Comparison of ENCODE assay signal across 8 cellular contexts in the genomic region with DNA sequence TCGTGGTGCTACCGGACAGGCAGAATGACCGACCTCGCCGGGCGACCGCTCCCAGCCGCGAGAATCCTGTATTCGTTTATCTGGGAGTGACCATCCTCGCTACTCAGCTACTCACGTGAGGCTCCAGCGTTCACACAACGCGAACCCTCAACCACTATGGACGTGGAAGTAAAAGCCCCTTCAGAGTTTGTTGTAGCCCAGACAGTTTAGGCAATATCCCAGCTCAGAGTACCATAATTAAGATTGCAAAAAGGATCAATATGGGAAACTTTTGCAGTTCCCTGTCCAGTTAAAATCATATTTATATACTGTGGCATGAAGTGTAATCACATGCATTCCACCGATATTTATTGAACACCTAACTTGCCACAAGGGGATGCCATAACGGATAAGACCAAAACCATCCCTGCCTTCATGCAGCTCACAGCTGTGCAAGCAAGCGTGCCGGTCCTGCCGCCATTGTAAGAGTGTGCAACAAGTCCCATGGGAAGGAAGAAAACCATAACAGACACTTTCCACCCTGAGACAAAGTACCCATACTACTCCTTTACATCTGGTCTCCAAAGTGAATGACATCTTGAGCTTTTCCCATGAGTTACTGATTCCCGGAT. TPM values are rescaled to one million over a fixed set of nuclear protein-coding genes. Genes with fewer than 3 reads are reported as not detected.
DNase-seq lines count a peak whose midpoint lies in the region; ATAC-seq, FAIRE-seq and TF ChIP-seq lines count a peak whose summit lies in the region.

No MANE protein-coding gene starts in this region.

- H3K36me3 ChIP-seq in BE2C (no peaks in the 10 kb centered on the region), K562 (ENCODE audit: control insufficient read depth, insufficient read depth, low read length) (peaks cover 22% of the 10 kb centered on the region), uterus (no peaks in the 10 kb centered on the region)

- no peak for TF ChIP-seq RAD21 in K562 (CRISPR knock-in tag; conservative IDR thresholded peaks at IDR 0.05 in 1 of 2, IDR thresholded peaks at IDR 0.05 in 1 of 2)

- H3K9me3 Mint-ChIP-seq in memory B cell, result no peaks in the 10 kb centered on the region

- H3K9me1 ChIP-seq in K562 (ENCODE audit: control insufficient read depth, insufficient read depth, low read length), result no peaks in the 10 kb centered on the region

- H3K4me1 ChIP-seq in BE2C (no peaks in the 10 kb centered on the region), K562 (replicated peaks in 1 of 2; ENCODE audit: control insufficient read depth in 2 of 2, insufficient read depth in 2 of 2, low read length in 2 of 2) (peaks cover 23 to 30% of the 10 kb centered on the region in 2 experiments), uterus (peaks cover 7 to 10% of the 10 kb centered on the region in 2 donors)

- 6% methylated on average over 22 of the region's 22 CpGs for WGBS in K562 (ENCODE audit: insufficient coverage, low coverage, missing lambda C conversion rate)

- TF ChIP-seq EP300 in K562 (IDR thresholded peaks at IDR 0.05; ENCODE audit: low read length), result no peak

- CTCF ChIA-PET in K562 (lab: Yijun Ruan, JAX; ENCODE audit: low intra/inter-chr PET ratio), result no interaction called here

- peak overlapping the region; percentile 89 for H3K4me3 Mint-ChIP-seq in memory B cell

- H3K27ac Mint-ChIP-seq in memory B cell, result peak overlapping the region; percentile 9

- peak overlapping the region; percentile 89 for H3K4me2 ChIP-seq in K562 (ENCODE audit: insufficient read depth, low read length)

- POLR2A ChIA-PET in K562 (lab: Yijun Ruan, JAX), result interaction anchor here (0.6 to 1.4 kb wide), 5 partner anchors 10 to 95 kb away, joined by 3 to 4 read pairs (median 3); no protein-coding TSS in a partner anchor

- H3K27me3 ChIP-seq in BE2C (no peaks in the 10 kb centered on the region), K562 (ENCODE audit: control insufficient read depth in 2 of 2, insufficient read depth in 2 of 2, low read length in 2 of 2) (no peaks in the 10 kb centered on the region), uterus (no peaks in the 10 kb centered on the region)

- peak overlapping the region; percentile 63 to 89 for H3K9ac ChIP-seq in K562 (ENCODE audit: insufficient read depth in 1 of 2, low read depth in 2 of 2, low read length in 2 of 2)

- no peak; the same call in 2 of the 3 replicates for ATAC-seq in K562
- no peak for ATAC-seq in memory B cell (ENCODE audit: low read depth)
- ATAC-seq in GM21619 (IDR thresholded peaks at IDR 0.05; ENCODE audit: unreplicated experiment), result no peak
- ATAC-seq in GM19035 (IDR thresholded peaks at IDR 0.05; ENCODE audit: unreplicated experiment), result no peak

- peak overlapping the region; percentile 91 for H2AFZ ChIP-seq in K562 (ENCODE audit: low read depth, low read length)

- in situ Hi-C loops in K562 (cut with MboI), result no loop called here

- FAIRE-seq in GM18507 (lab: Jason Lieb, UNC), result peak; percentile 12
- no peak for FAIRE-seq in K562 (lab: Jason Lieb, UNC)

- TF ChIP-seq CTCF in BE2C (IDR thresholded peaks at IDR 0.05; ENCODE audit: low read depth, low read length), result peak; percentile 37
- TF ChIP-seq CTCF in K562 (IDR thresholded peaks at IDR 0.05 in 2 of 3, conservative IDR thresholded peaks at IDR 0.05 in 1 of 3; ENCODE audit: insufficient read depth in 2 of 3, low read depth in 1 of 3, low read length in 3 of 3), result no peak
- TF ChIP-seq CTCF in uterus (IDR thresholded peaks at IDR 0.05), result no peak

- H3K4me3 ChIP-seq in BE2C (ENCODE audit: low read depth, low read length), result peak overlapping the region; percentile 79
- peak overlapping the region; percentile 66 for H3K4me3 ChIP-seq in K562
- peak overlapping the region; percentile 54 to 74 for H3K4me3 ChIP-seq in uterus

- peaks cover 16% of the 10 kb centered on the region for H3K4me1 Mint-ChIP-seq in memory B cell

- intact Hi-C loops in K562 (cut with micrococcal nuclease), result loop anchor here (2.0 to 5.0 kb wide), 2 partner anchors 61 to 116 kb away; a partner anchor contains a TSS
- intact Hi-C loops in uterus (cut with DNase I; ENCODE audit: low total_unique reads), result no loop called here

- no peaks in the 10 kb centered on the region for H3K27me3 Mint-ChIP-seq in memory B cell

- peaks cover 38% of the 10 kb centered on the region for H3K79me2 ChIP-seq in K562 (ENCODE audit: control insufficient read depth, insufficient read depth, low read length)

- TSS peak; percentile 93 for BruUV-seq in K562 (replicated peaks; lab: Mats Ljungman, UMichigan)

- TF ChIP-seq POLR2A in K562 (conservative IDR thresholded peaks at IDR 0.05), result no peak
- no peak for TF ChIP-seq POLR2A in uterus (IDR thresholded peaks at IDR 0.05)

- H4K20me1 ChIP-seq in K562 (replicated peaks; ENCODE audit: control insufficient read depth, insufficient read depth, low read length), result no peaks in the 10 kb centered on the region

- H3K9me3 ChIP-seq in BE2C (no peaks in the 10 kb centered on the region), K562 (replicated peaks; ENCODE audit: control insufficient read depth, insufficient read depth, low read depth, low read length) (no peaks in the 10 kb centered on the region), uterus (no peaks in the 10 kb centered on the region)

- H3K27ac ChIP-seq in K562 (ENCODE audit: extremely low read depth, low read depth, low read length), result peak overlapping the region; percentile 63
- H3K27ac ChIP-seq in uterus, result peak overlapping the region; percentile 50 to 60

- DNase-seq in BE2C, result peak; percentile 27
- no peak for DNase-seq in GM18507 (ENCODE audit: extremely low spot score, insufficient read length, low read depth)
- DNase-seq in NCI-H69 (lab: John Stamatoyannopoulos, UW), result peak; percentile 70
- peak in 1 of 4 experiments; percentile 44 for DNase-seq in K562 (ENCODE audit: extremely low read depth in 1 of 4, low spot score in 3 of 4)
- peak; percentile 7 to 16 for DNase-seq in memory B cell (ENCODE audit: low spot score in 2 of 2)
- DNase-seq in uterus, result no peak

- peaks cover 4% of the 10 kb centered on the region for H3K36me3 Mint-ChIP-seq in memory B cell

TF ChIP-seq in K562, 482 proteins besides CTCF, POLR2A, EP300 and RAD21 (continues in another document):
- TF ChIP-seq ZNF324 (CRISPR knock-in tag; IDR thresholded peaks at IDR 0.05), result 0 out of 2 replicates have a peak, but pooled peaks have one; percentile 37
- TF ChIP-seq, protein P1, sequence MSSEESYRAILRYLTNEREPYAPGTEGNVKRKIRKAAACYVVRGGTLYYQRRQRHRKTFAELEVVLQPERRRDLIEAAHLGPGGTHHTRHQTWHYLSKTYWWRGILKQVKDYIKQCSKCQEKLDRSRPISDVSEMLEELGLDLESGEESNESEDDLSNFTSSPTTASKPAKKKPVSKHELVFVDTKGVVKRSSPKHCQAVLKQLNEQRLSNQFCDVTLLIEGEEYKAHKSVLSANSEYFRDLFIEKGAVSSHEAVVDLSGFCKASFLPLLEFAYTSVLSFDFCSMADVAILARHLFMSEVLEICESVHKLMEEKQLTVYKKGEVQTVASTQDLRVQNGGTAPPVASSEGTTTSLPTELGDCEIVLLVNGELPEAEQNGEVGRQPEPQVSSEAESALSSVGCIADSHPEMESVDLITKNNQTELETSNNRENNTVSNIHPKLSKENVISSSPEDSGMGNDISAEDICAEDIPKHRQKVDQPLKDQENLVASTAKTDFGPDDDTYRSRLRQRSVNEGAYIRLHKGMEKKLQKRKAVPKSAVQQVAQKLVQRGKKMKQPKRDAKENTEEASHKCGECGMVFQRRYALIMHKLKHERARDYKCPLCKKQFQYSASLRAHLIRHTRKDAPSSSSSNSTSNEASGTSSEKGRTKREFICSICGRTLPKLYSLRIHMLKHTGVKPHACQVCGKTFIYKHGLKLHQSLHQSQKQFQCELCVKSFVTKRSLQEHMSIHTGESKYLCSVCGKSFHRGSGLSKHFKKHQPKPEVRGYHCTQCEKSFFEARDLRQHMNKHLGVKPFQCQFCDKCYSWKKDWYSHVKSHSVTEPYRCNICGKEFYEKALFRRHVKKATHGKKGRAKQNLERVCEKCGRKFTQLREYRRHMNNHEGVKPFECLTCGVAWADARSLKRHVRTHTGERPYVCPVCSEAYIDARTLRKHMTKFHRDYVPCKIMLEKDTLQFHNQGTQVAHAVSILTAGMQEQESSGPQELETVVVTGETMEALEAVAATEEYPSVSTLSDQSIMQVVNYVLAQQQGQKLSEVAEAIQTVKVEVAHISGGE (CRISPR knock-in tag; IDR thresholded peaks at IDR 0.05), result 0 out of 6 replicates have a peak, but pooled peaks of 1 of the 3 experiments have one; percentile 3
- TF ChIP-seq ZNF174 (CRISPR knock-in tag; IDR thresholded peaks at IDR 0.05), result no peak

RNA-seq across cellular contexts. Expression of a gene that starts 0.9 kb away (rescaled TPM):
- 107 TPM for polyA plus RNA-seq in BE2C (2012; ENCODE audit: insufficient read depth, insufficient read length, low read depth)
- 73.6 and 82.8 TPM in 2 replicates for total RNA-seq in K562 (2011; cell fraction: chromatin; rRNA removed; ENCODE audit: low replicate concordance)
- total RNA-seq in K562 (2011; cell fraction: nucleolus; rRNA removed), result 44.7 and 51.0 TPM in 2 replicates
- total RNA-seq in K562 (2011; cell fraction: nucleoplasm; rRNA removed), result 59.2 and 80.7 TPM in 2 replicates
- total RNA-seq in K562 (2014; rRNA removed) (40.9 and 63.6 TPM in 2 replicates), K562 (2014; rRNA removed; fragmentation: Illumina TruSeq; extraction: Trizol) (38.3 and 40.5 TPM in 2 replicates), K562 (2015; rRNA removed; fragmentation: Illumina TruSeq; extraction: Trizol) (50.3 and 52.1 TPM in 2 replicates), K562 (2021) (88.8 and 96.5 TPM in 2 replicates), uterus (100 to 1,000 TPM in 1 of 4 donors, 10 to 100 TPM in 3; 32.6 to 153 (median 68.4) TPM)
- polyA plus RNA-seq in K562 (2011; rRNA removed) (51.6 and 55.3 TPM in 2 replicates), K562 (2014; fragmentation: Illumina TruSeq; extraction: Trizol) (63.3 and 84.7 TPM in 2 replicates), K562 (2014; fragmentation: Nextera tagmentation; extraction: Ambion mirVana) (10 to 100 TPM; 15.4 to 32.7 TPM), K562 (2014; rRNA removed) (63.0 and 81.9 TPM in 2 replicates)
- polyA plus RNA-seq in K562 (2011; cell fraction: cytosol; rRNA removed), result 34.4 and 50.1 TPM in 2 replicates
- 107 and 161 TPM in 2 replicates for polyA plus RNA-seq in K562 (2011; cell fraction: nucleus; rRNA removed)
- 36.0 and 46.4 TPM in 2 replicates for polyA plus RNA-seq in K562 (2012)
- 42.4 and 43.0 TPM in 2 replicates for polyA minus RNA-seq in K562 (2011; rRNA and poly(A)+ RNA removed)
- polyA minus RNA-seq in K562 (2011; cell fraction: cytosol; rRNA and poly(A)+ RNA removed), result 19.2 and 19.5 TPM in 2 replicates
- 35.8 and 40.4 TPM in 2 replicates for polyA minus RNA-seq in K562 (2011; cell fraction: nucleus; rRNA and poly(A)+ RNA removed)

Comparison
In these comparisons a context has a peak if more than half of its experiments do, and no peak if none do; other contexts are left out.
1. DNase-seq: peak in BE2C (single experiment), NCI-H69 (single experiment) and memory B cell (2 of 2); none in GM18507 (single experiment) and uterus (0 of 2).
2. Peak in every context shown above with its lines, with median percentiles within 50 percentile points of each other: H3K4me3 ChIP-seq.